Comparison of ENCODE assay signal across 13 cellular contexts in the genomic region with DNA sequence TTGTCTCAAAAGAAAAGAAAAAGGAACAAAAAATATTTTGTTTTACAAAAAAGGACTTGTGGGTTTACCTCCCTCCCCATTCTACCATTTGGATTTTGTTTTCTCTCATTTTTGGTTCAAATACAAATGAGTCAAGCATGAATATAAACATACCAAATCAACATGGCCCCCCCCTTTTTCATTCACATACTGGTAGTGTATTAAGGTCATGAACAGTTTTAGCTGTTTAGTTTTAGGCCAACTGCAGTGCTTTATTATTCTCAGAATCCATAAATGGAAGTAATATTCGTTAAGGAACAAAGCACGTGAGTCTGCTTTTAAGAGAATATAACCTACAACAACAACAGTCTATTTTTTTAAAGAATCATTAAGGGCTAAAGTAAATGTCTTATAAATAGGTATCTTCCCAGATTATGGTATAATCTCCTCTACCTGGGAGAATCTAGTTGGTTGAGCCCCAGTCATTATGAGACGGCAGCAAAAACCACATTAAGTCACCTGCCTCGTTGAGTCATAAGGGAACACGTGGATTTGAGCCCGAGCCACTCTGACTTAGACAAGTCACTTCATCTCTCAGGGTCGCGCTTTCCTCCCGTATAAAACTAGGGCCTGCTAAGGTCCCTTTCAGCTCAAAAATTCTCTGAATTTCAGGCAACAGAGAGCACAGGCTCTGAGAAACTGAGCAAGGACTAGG. TPM values are rescaled to one million over a fixed set of nuclear protein-coding genes. Genes with fewer than 3 reads are reported as not detected.
DNase-seq lines count a peak whose midpoint lies in the region; ATAC-seq lines count a peak whose summit lies in the region.
"Had no signal": no experiment of that assay in that cellular context is flagged by ENCODE, and none has a peak within 500 bp of the region (broad histone marks: within the 10 kb centered on the region; RNA-seq: fewer than 3 reads in every experiment).

No MANE protein-coding gene starts in this region.

- no peaks in the 10 kb centered on the region for H3K27me3 ChIP-seq in Karpas-422 (ENCODE audit: low read length)
- H3K27me3 ChIP-seq: right atrium auricular region, tibial nerve had no signal

- no peaks in the 10 kb centered on the region for H3K4me1 ChIP-seq in Karpas-422 (ENCODE audit: low read length)
- H3K4me1 ChIP-seq: right atrium auricular region, tibial nerve had no signal

- H4K20me1 ChIP-seq in Karpas-422 (ENCODE audit: insufficient read depth, low read depth, low read length) = no peaks in the 10 kb centered on the region

- H3K9me3 Mint-ChIP-seq in activated CD4-positive, alpha-beta T cell treated with anti-CD3 and anti-CD28 coated beads, Interleukin-2, amount 10 ng/mL, durations not matched to agents 24 days and 14 days = no peaks in the 10 kb centered on the region

- no peaks in the 10 kb centered on the region for H3K9me3 ChIP-seq in Karpas-422 (ENCODE audit: low read length)
- H3K9me3 ChIP-seq: right atrium auricular region, tibial nerve had no signal

- H3K4me2 ChIP-seq in Karpas-422 (ENCODE audit: low read depth, low read length, poor library complexity, severe bottlenecking) = no peak overlapping the region

- H3K36me3 Mint-ChIP-seq in activated CD4-positive, alpha-beta T cell treated with anti-CD3 and anti-CD28 coated beads, Interleukin-2, amount 10 ng/mL, durations not matched to agents 24 days and 14 days (ENCODE audit: low read depth) = peaks cover 26% of the 10 kb centered on the region

- no peak overlapping the region for H3K27ac ChIP-seq in Karpas-422 (ENCODE audit: low read length)
- H3K27ac ChIP-seq: right atrium auricular region, tibial nerve had no signal

- H3K27ac Mint-ChIP-seq in activated CD4-positive, alpha-beta T cell treated with anti-CD3 and anti-CD28 coated beads, Interleukin-2, amount 10 ng/mL, durations not matched to agents 24 days and 14 days = no peak overlapping the region

- ATAC-seq in GM18858 (IDR thresholded peaks at IDR 0.05; ENCODE audit: unreplicated experiment) (peak; percentile 90), HG02623 (IDR thresholded peaks at IDR 0.05; ENCODE audit: unreplicated experiment) (peak; percentile 45), GM21528 (IDR thresholded peaks at IDR 0.05; ENCODE audit: low FRiP score, unreplicated experiment) (no peak)
- ATAC-seq: HCT116 had no signal

- H3K9me2 ChIP-seq in Karpas-422 (replicated peaks; ENCODE audit: insufficient read depth, low read length) = no peaks in the 10 kb centered on the region

- peaks cover 17% of the 10 kb centered on the region for H3K79me2 ChIP-seq in Karpas-422 (ENCODE audit: low read length)

- DNase-seq in activated CD4-positive, alpha-beta T cell treated with anti-CD3 and anti-CD28 coated beads, Interleukin-2, amount 10 ng/mL, durations not matched to agents 24 days and 14 days = peak; percentile 68
- DNase-seq in stimulated activated CD4-positive, alpha-beta T cell treated with anti-CD3 and anti-CD28 coated beads, Interleukin-2, amount 100 ng/mL, for 24 hours = peak; percentile 23 to 34
- DNase-seq in Karpas-422 (no peak), DMS79 treated with DMSO at 0.1 percent for 48 hours (lab: John Stamatoyannopoulos, UW) (no peak), NCI-H1092 treated with DMSO at 0.1 percent for 48 hours (lab: John Stamatoyannopoulos, UW) (no peak)
- DNase-seq: activated gamma-delta T cell treated with Interleukin-2 at 50 U/mL for 16 hours, kidney glomerular epithelial cell had no signal

- no peaks in the 10 kb centered on the region; the same call in 1 of the 2 replicates for H3K36me3 ChIP-seq in Karpas-422 (ENCODE audit: insufficient read depth, low read length)

- intact Hi-C loops in activated CD4-positive, alpha-beta T cell treated with anti-CD3 and anti-CD28 coated beads, Interleukin-2, amount 10 ng/mL, durations not matched to agents 24 days and 14 days (cut with micrococcal nuclease) = no loop called here

- peaks cover 14% of the 10 kb centered on the region for H3K4me1 Mint-ChIP-seq in activated CD4-positive, alpha-beta T cell treated with anti-CD3 and anti-CD28 coated beads, Interleukin-2, amount 10 ng/mL, durations not matched to agents 24 days and 14 days

- no peak overlapping the region for H3K4me3 Mint-ChIP-seq in activated CD4-positive, alpha-beta T cell treated with anti-CD3 and anti-CD28 coated beads, Interleukin-2, amount 10 ng/mL, durations not matched to agents 24 days and 14 days

- no peak overlapping the region for H2AFZ ChIP-seq in Karpas-422 (ENCODE audit: low read length)

- H3K4me3 ChIP-seq in Karpas-422 (ENCODE audit: low read length) = no peak overlapping the region
- H3K4me3 ChIP-seq: right atrium auricular region, tibial nerve had no signal

- no peaks in the 10 kb centered on the region for H3K27me3 Mint-ChIP-seq in activated CD4-positive, alpha-beta T cell treated with anti-CD3 and anti-CD28 coated beads, Interleukin-2, amount 10 ng/mL, durations not matched to agents 24 days and 14 days

- no peak overlapping the region for H3K9ac ChIP-seq in Karpas-422 (ENCODE audit: low read length)

RNA-seq across cellular contexts. Expression of gene BCLAF3, which starts 26.7 kb away (rescaled TPM):
- total RNA-seq in activated CD4-positive, alpha-beta T cell treated with anti-CD3 and anti-CD28 coated beads, Interleukin-2, amount 10 ng/mL, durations not matched to agents 24 days and 14 days = 4.4 and 5.6 TPM in 2 replicates
- total RNA-seq in Karpas-422 (2014; rRNA removed; shearing (Covaris generic); ENCODE audit: low replicate concordance) = 5.6 and 16.8 TPM in 2 replicates

Comparison
In these comparisons a context has a peak if more than half of its experiments do, and no peak if none do; other contexts are left out.
1. DNase-seq: peak in activated CD4-positive, alpha-beta T cell treated with anti-CD3 and anti-CD28 coated beads, Interleukin-2, amount 10 ng/mL, durations not matched to agents 24 days and 14 days (single experiment) and stimulated activated CD4-positive, alpha-beta T cell treated with anti-CD3 and anti-CD28 coated beads, Interleukin-2, amount 100 ng/mL, for 24 hours (2 of 2); none in Karpas-422 (single experiment), DMS79 treated with DMSO at 0.1 percent for 48 hours (single experiment) and NCI-H1092 treated with DMSO at 0.1 percent for 48 hours (single experiment).